ENCODE assay signal across 8 cellular contexts in genomic region chr4:158255727-158256324, GRCh38. TPM values are rescaled to one million over a fixed set of nuclear protein-coding genes. Genes with fewer than 3 reads are reported as not detected.
DNase-seq lines count a peak whose midpoint lies in the region; ATAC-seq and TF ChIP-seq lines count a peak whose summit lies in the region.

No MANE protein-coding gene starts in this region.

- H3K27me3 ChIP-seq in hepatocyte (no peaks in the 10 kb centered on the region), testis (no peaks in the 10 kb centered on the region)

- in situ Hi-C loops in GM13977 (cut with MboI; ENCODE audit: low pct_unique_long_range_greater_than_20kb, low sequenced_read_pairs, unreplicated experiment) = loop anchor here (25.0 kb wide), 1 partner anchor 269 kb away; no protein-coding TSS in a partner anchor

- H3K79me2 ChIP-seq in hepatocyte = no peaks in the 10 kb centered on the region

- H3K36me3 ChIP-seq in hepatocyte (replicated peaks; ENCODE audit: insufficient read depth, low read depth) = no peaks in the 10 kb centered on the region
- H3K36me3 ChIP-seq in testis (ENCODE audit: low read depth, missing control alignments) = no peaks in the 10 kb centered on the region

- peak; percentile 70 for TF ChIP-seq CTCF in GM13977 (IDR thresholded peaks at IDR 0.05; ENCODE audit: extremely low read depth, insufficient read depth, missing control alignments)
- peak; percentile 80 for TF ChIP-seq CTCF in hepatocyte (IDR thresholded peaks at IDR 0.05; ENCODE audit: poor library complexity)
- TF ChIP-seq CTCF in testis (IDR thresholded peaks at IDR 0.05) = peak; percentile 65 to 69 (median 66)

- intact Hi-C loops in testis (cut with DNase I; ENCODE audit: low total_unique reads) = loop anchor here (10.0 kb wide), 1 partner anchor 369 kb away; no protein-coding TSS in a partner anchor

- no peaks in the 10 kb centered on the region for H3K9me2 ChIP-seq in hepatocyte (replicated peaks; ENCODE audit: insufficient read depth)

- H4K20me1 ChIP-seq in hepatocyte (ENCODE audit: insufficient read depth, poor library complexity, severe bottlenecking) = no peaks in the 10 kb centered on the region

- no peak overlapping the region for H3K4me2 ChIP-seq in hepatocyte

- WGBS in hepatocyte (ENCODE audit: low lambda C conversion rate, missing lambda C conversion rate) = 39% methylated on average over 3 of the region's 3 CpGs
- 60 to 63% methylated on average over 3 of the region's 3 CpGs for WGBS in testis, 2 donors

- TF ChIP-seq POLR2A in testis (IDR thresholded peaks at IDR 0.05) = no peak

- H3K9me3 ChIP-seq in hepatocyte (ENCODE audit: low read depth) = no peaks in the 10 kb centered on the region
- H3K9me3 ChIP-seq in testis = no peaks in the 10 kb centered on the region

- H3K4me3 ChIP-seq in hepatocyte (no peak overlapping the region), testis (no peak overlapping the region)

- H3K4me1 ChIP-seq in hepatocyte (ENCODE audit: insufficient read depth) (no peaks in the 10 kb centered on the region), testis (no peaks in the 10 kb centered on the region)

- ATAC-seq in HG02763 (IDR thresholded peaks at IDR 0.05; ENCODE audit: unreplicated experiment) = peak; percentile 69

- peak; percentile 39 for DNase-seq in A172 (ENCODE audit: low spot score)
- DNase-seq in GM13977 (ENCODE audit: low spot score) = peak; percentile 9
- peak; percentile 49 for DNase-seq in NCI-H146 (lab: John Stamatoyannopoulos, UW)
- peak; percentile 53 for DNase-seq in amniotic epithelial cell (ENCODE audit: low read depth)
- peak; percentile 64 for DNase-seq in hepatocyte (ENCODE audit: low spot score)
- no peak for DNase-seq in testis
- DNase-seq in central memory CD4-positive, alpha-beta T cell = no peak

- H3K27ac ChIP-seq in hepatocyte (no peak overlapping the region), testis (no peak overlapping the region)

- H2AFZ ChIP-seq in hepatocyte = no peak overlapping the region

RNA-seq across cellular contexts. Expression of gene TMEM144, which starts 45.5 kb away (rescaled TPM):
- 5.4 and 7.4 TPM in 2 replicates for total RNA-seq in A172 (2014; rRNA removed; shearing (Covaris generic))
- total RNA-seq in hepatocyte (58.9 and 68.5 TPM in 2 replicates), testis (10 to 100 TPM; 24.2 to 44.6 TPM)
- polyA plus RNA-seq in hepatocyte (17.5 and 18.4 TPM in 2 replicates), testis (ENCODE audit: insufficient read depth, low read depth, low replicate concordance) (45.4 TPM)

Comparison
In these comparisons a context has a peak if more than half of its experiments do, and no peak if none do; other contexts are left out.
1. DNase-seq: peak in A172 (single experiment), GM13977 (single experiment), NCI-H146 (single experiment), amniotic epithelial cell (single experiment) and hepatocyte (single experiment); none in testis (single experiment) and central memory CD4-positive, alpha-beta T cell (single experiment).
2. Peak in every context shown above with its lines, with median percentiles within 50 percentile points of each other: CTCF ChIP-seq.